ENCODE assay signal across 29 cellular contexts in genomic region chr10:21791276-21791675, GRCh38.
"Had no signal": no experiment of that assay in that cellular context is flagged by ENCODE, and none has a peak within 500 bp of the region (broad histone marks: within the 10 kb centered on the region; RNA-seq: fewer than 3 reads in every experiment).

No MANE protein-coding gene starts in this region.

- H3K27ac ChIP-seq: heart right ventricle, hepatocyte, left lung, pancreas, prostate gland, skin epidermis, spleen, suprapubic skin, thoracic aorta, tibial artery, upper lobe of right lung had no signal

- H3K4me3 ChIP-seq: heart right ventricle, hepatocyte, left lung, lung, mucosa of descending colon, pancreas, prostate gland, skin epidermis, spleen, suprapubic skin, thoracic aorta, tibial artery, upper lobe of right lung had no signal

- H3K9me3 ChIP-seq: mucosa of descending colon, pancreas, prostate gland, suprapubic skin, tibial artery had no signal

- H3K79me2 ChIP-seq: hepatocyte had no signal

- ATAC-seq: heart right ventricle; left colon; left lung; mucosa of descending colon; naive thymus-derived CD4-positive, alpha-beta T cell; natural killer cell treated with Interleukin-12 subunit alpha and Interleukin-12 subunit beta and Interleukin-15 and Interleukin-18, amount 100 ng/mL, for 72 hours; pancreas; right cardiac atrium; sciatic nerve; stimulated activated effector memory CD8-positive, alpha-beta T cell treated with anti-CD3 and anti-CD28 coated beads, Interleukin-12 subunit alpha, Interleukin-12 subunit beta, amount 100 ng/mL, for 72 hours; upper lobe of right lung had no signal

- H3K4me2 ChIP-seq: hepatocyte had no signal

- H3K27ac Mint-ChIP-seq: memory B cell; natural killer cell treated with Interleukin-12 subunit alpha and Interleukin-12 subunit beta and Interleukin-15 and Interleukin-18, amount 100 ng/mL, for 72 hours; stimulated activated effector memory CD8-positive, alpha-beta T cell treated with anti-CD3 and anti-CD28 coated beads, Interleukin-12 subunit alpha, Interleukin-12 subunit beta, amount 100 ng/mL, for 72 hours; stimulated activated naive CD8-positive, alpha-beta T cell treated with anti-CD3 and anti-CD28 coated beads, Interleukin-15, Interleukin-2, amounts not matched to agents 100 ng/mL and 50 ng/mL, for 24 hours had no signal

- H3K4me3 Mint-ChIP-seq: memory B cell; naive thymus-derived CD4-positive, alpha-beta T cell; natural killer cell treated with Interleukin-12 subunit alpha and Interleukin-12 subunit beta and Interleukin-15 and Interleukin-18, amount 100 ng/mL, for 72 hours; stimulated activated effector memory CD8-positive, alpha-beta T cell treated with anti-CD3 and anti-CD28 coated beads, Interleukin-12 subunit alpha, Interleukin-12 subunit beta, amount 100 ng/mL, for 72 hours; stimulated activated naive CD8-positive, alpha-beta T cell treated with anti-CD3 and anti-CD28 coated beads, Interleukin-15, Interleukin-2, amounts not matched to agents 100 ng/mL and 50 ng/mL, for 24 hours had no signal

- FAIRE-seq: pancreas, urothelium cell line had no signal

- H3K36me3 ChIP-seq: left lung, pancreas, prostate gland, suprapubic skin, thoracic aorta, tibial artery, upper lobe of right lung had no signal

- DNase-seq: heart right ventricle; islet precursor cell; left colon; left lung; midbrain; mucosa of descending colon; naive thymus-derived CD4-positive, alpha-beta T cell; pancreas; posterior cingulate gyrus; retina; right cardiac atrium; spleen; stimulated activated CD4-positive, alpha-beta T cell treated with anti-CD3 and anti-CD28 coated beads, Interleukin-4, amount 100 ng/mL, for 24 hours; stimulated activated naive CD4-positive, alpha-beta T cell; tibial artery; trophoblast cell; upper lobe of right lung had no signal

- H3K4me1 ChIP-seq: heart right ventricle, left lung, pancreas, prostate gland, spleen, suprapubic skin, tibial artery, upper lobe of right lung had no signal

- H3K27me3 ChIP-seq: heart right ventricle, hepatocyte, left lung, pancreas, spleen, suprapubic skin, tibial artery, upper lobe of right lung had no signal

- H2AFZ ChIP-seq: hepatocyte had no signal

- H3K27me3 Mint-ChIP-seq: memory B cell; naive thymus-derived CD4-positive, alpha-beta T cell; natural killer cell treated with Interleukin-12 subunit alpha and Interleukin-12 subunit beta and Interleukin-15 and Interleukin-18, amount 100 ng/mL, for 72 hours; stimulated activated naive CD8-positive, alpha-beta T cell treated with anti-CD3 and anti-CD28 coated beads, Interleukin-15, Interleukin-2, amounts not matched to agents 100 ng/mL and 50 ng/mL, for 24 hours had no signal

- H3K4me1 Mint-ChIP-seq: memory B cell had no signal

- H3K9me3 Mint-ChIP-seq: natural killer cell treated with Interleukin-12 subunit alpha and Interleukin-12 subunit beta and Interleukin-15 and Interleukin-18, amount 100 ng/mL, for 72 hours had no signal
